ENCODE assay signal across 8 cellular contexts in the genomic region with DNA sequence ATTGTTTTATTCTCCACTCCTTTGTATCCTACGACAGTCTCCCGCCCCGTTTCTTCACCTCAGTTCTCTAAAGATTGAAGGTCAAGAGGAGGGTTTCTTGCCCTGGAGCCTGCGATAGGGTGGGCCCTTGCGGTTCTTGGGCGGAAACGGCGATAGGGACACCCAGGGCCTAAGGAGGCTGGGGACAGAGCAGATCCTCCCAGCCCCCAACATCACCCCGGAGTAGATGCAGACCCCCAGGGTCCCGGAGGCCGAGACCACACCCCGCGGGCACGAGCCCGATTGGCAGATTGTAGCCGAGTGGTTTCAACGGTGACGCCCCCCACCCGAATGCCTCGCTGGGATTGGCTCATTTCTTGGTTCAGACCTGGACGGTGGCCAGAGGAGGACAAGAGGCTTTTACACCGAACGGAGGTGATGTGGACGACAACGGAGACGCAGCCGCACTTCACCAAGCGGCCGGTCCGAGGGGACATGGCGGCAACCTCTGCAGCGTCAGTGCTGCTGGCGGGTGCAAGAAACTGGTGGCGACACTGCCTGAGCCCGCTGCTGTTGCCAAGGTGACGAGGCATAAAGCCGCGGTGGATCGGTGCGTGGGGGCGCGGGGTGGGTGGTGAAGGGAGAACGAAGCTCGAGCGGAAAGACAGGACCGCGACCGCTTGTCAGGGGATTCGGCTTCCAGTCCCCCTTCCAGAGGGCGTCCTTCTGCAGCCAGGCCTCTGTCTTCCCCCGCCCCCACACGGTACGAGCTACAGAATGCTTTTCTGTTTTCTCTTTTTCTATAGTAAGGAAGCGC. TPM values are rescaled to one million over a fixed set of nuclear protein-coding genes. Genes with fewer than 3 reads are reported as not detected.
A peak's percentile ranks its signal among the peaks of the same experiment; 100 is the strongest.
DNase-seq lines count a peak whose midpoint lies in the region; ATAC-seq, FAIRE-seq and TF ChIP-seq lines count a peak whose summit lies in the region.

No MANE protein-coding gene starts in this region.

- H3K27me3 ChIP-seq in WERI-Rb-1 (ENCODE audit: insufficient read depth, low read depth, severe bottlenecking) (no peaks in the 10 kb centered on the region), small intestine (ENCODE audit: control insufficient read depth in 2 of 2, insufficient read depth in 2 of 2, low read length in 2 of 2) (no peaks in the 10 kb centered on the region)

- H3K9me3 ChIP-seq in WERI-Rb-1 (ENCODE audit: severe bottlenecking) (peaks cover 5% of the 10 kb centered on the region), small intestine (ENCODE audit: control insufficient read depth, low read depth) (no peaks in the 10 kb centered on the region)

- peaks cover 0 to 4% (median 3%) of the 10 kb centered on the region in 3 donors for H3K36me3 Mint-ChIP-seq in immature natural killer cell

- H3K27ac ChIP-seq in WERI-Rb-1: peak overlapping the region; percentile 80
- peak overlapping the region in 1 of 2 donors; percentile 77 for H3K27ac ChIP-seq in small intestine (ENCODE audit: low read depth in 1 of 2, low read length in 1 of 2)

- H3K9me3 Mint-ChIP-seq in immature natural killer cell: peaks cover 4 to 16% (median 11%) of the 10 kb centered on the region in 6 donors

- WGBS in small intestine, 3 donors: 0 to 1% (median 0%) methylated on average over 49 to 54 of the region's 54 CpGs

- TF ChIP-seq CTCF in WERI-Rb-1 (IDR thresholded peaks at IDR 0.05; ENCODE audit: low read depth, low read length) (peak; percentile 19), cardiac fibroblast (IDR thresholded peaks at IDR 0.05; ENCODE audit: low read depth, low read length) (no peak)

- no peak for FAIRE-seq in small intestine (lab: Jason Lieb, UNC)

- peak; percentile 76 for ATAC-seq in GM18502 (IDR thresholded peaks at IDR 0.05; ENCODE audit: poor library complexity, unreplicated experiment)
- ATAC-seq in HG03095 (IDR thresholded peaks at IDR 0.05; ENCODE audit: unreplicated experiment): peak; percentile 87
- no peak for ATAC-seq in GM18520 (IDR thresholded peaks at IDR 0.05; ENCODE audit: unreplicated experiment)

- H3K4me1 Mint-ChIP-seq in immature natural killer cell: peaks cover 23 to 35% of the 10 kb centered on the region in 2 donors

- H3K27me3 Mint-ChIP-seq in immature natural killer cell (ENCODE audit: low read depth in 3 of 3): peaks cover 3 to 14% (median 6%) of the 10 kb centered on the region in 3 donors

- H3K4me3 ChIP-seq in WERI-Rb-1 (ENCODE audit: low read depth, low read length) (peak overlapping the region; percentile 85), cardiac fibroblast (replicated peaks in 1 of 2; ENCODE audit: low read depth in 2 of 2, low read length in 2 of 2) (peak overlapping the region; percentile 74 to 94), small intestine (ENCODE audit: low read depth in 1 of 2, low read length in 2 of 2) (peak overlapping the region; percentile 64 to 69)

- peak overlapping the region; percentile 62 to 92 (median 88) for H3K27ac Mint-ChIP-seq in immature natural killer cell

- H3K4me1 ChIP-seq in small intestine (ENCODE audit: control insufficient read depth in 2 of 2, insufficient read depth in 1 of 2, low read depth in 1 of 2, low read length in 1 of 2): no peaks in the 10 kb centered on the region

- DNase-seq in NCI-H2196 treated with DMSO at 0.1 percent for 48 hours (lab: John Stamatoyannopoulos, UW; ENCODE audit: unreplicated experiment) (peak; percentile 94), WERI-Rb-1 (peak; percentile 97), cardiac fibroblast (ENCODE audit: low read depth in 2 of 2) (peak; percentile 82 to 86), immature natural killer cell (peak; percentile 77 to 82 (median 80)), small intestine (peak; percentile 91)

- peak overlapping the region; percentile 97 to 98 (median 97) for H3K4me3 Mint-ChIP-seq in immature natural killer cell

- H3K36me3 ChIP-seq in WERI-Rb-1 (peaks cover 11% of the 10 kb centered on the region), small intestine (ENCODE audit: control insufficient read depth in 2 of 2, insufficient read depth in 2 of 2, low read length in 2 of 2) (no peaks in the 10 kb centered on the region)

RNA-seq across cellular contexts. Expression of gene MCF2L2, which starts 19.0 kb away (rescaled TPM):
- polyA plus RNA-seq in immature natural killer cell (under 1 TPM in 2 of 3 donors, not detected in 1; 0.06 to 0.21 TPM), small intestine (1 to 10 TPM in 2 of 3 donors, not detected in 1; 1.1 to 1.3 TPM)
